7 cellular contexts compared by ENCODE assay signal in genomic region chr11:100719362-100719761, GRCh38. TPM values are rescaled to one million over a fixed set of nuclear protein-coding genes. Genes with fewer than 3 reads are reported as not detected.
DNase-seq lines count a peak whose midpoint lies in the region; ATAC-seq and TF ChIP-seq lines count a peak whose summit lies in the region.

No MANE protein-coding gene starts in this region.

- peaks cover 9 to 31% (median 12%) of the 10 kb centered on the region in 4 donors for H3K4me1 ChIP-seq in transverse colon

- DNase-seq in M059J (ENCODE audit: low read depth) (peak; percentile 83), astrocyte of the spinal cord (ENCODE audit: low read depth, low spot score) (peak; percentile 74), iris pigment epithelial cell (ENCODE audit: low read depth) (peak; percentile 59), transverse colon (no peak), lower leg skin (ENCODE audit: low spot score in 2 of 2) (no peak), HuH-7.5 (ENCODE audit: low spot score) (no peak)

- no peaks in the 10 kb centered on the region for H3K9me3 ChIP-seq in transverse colon

- no peaks in the 10 kb centered on the region for H3K27me3 ChIP-seq in transverse colon

- in situ Hi-C loops in astrocyte of the spinal cord (cut with HindIII; ENCODE audit: low sequenced_read_pairs) = no loop called here
- in situ Hi-C loops in transverse colon (cut with MboI; ENCODE audit: low pct_ligation_motif_present in 1 of 4, low pct_unique_long_range_greater_than_20kb in 1 of 4, low sequenced_read_pairs in 3 of 4) = no loop called here

- intact Hi-C loops in transverse colon (cut with DNase I; ENCODE audit: low total_unique reads) = no loop called here
- intact Hi-C loops in lower leg skin (cut with DNase I; ENCODE audit: low total_unique reads) = no loop called here

- 14 to 22% methylated on average over 1 to 2 of the region's 2 CpGs for WGBS in transverse colon (ENCODE audit: low coverage in 1 of 2), 2 donors
- WGBS in lower leg skin, 2 donors = 9 to 14% methylated on average over 2 of the region's 2 CpGs

- no peak for TF ChIP-seq EP300 in transverse colon (IDR thresholded peaks at IDR 0.05; ENCODE audit: low read depth)

- no peak for ATAC-seq in HG02884 (IDR thresholded peaks at IDR 0.05; ENCODE audit: unreplicated experiment)

- no peak for TF ChIP-seq CTCF in astrocyte of the spinal cord (IDR thresholded peaks at IDR 0.05; ENCODE audit: low read depth, low read length)
- no peak for TF ChIP-seq CTCF in transverse colon (IDR thresholded peaks at IDR 0.05)
- no peak for TF ChIP-seq CTCF in lower leg skin (IDR thresholded peaks at IDR 0.05)

- H3K36me3 ChIP-seq in transverse colon = no peaks in the 10 kb centered on the region

- TF ChIP-seq POLR2A in transverse colon (IDR thresholded peaks at IDR 0.05) = no peak
- TF ChIP-seq POLR2A in lower leg skin (IDR thresholded peaks at IDR 0.05) = no peak

- H3K4me3 ChIP-seq in astrocyte of the spinal cord (ENCODE audit: low read depth, low read length) = no peak overlapping the region
- no peak overlapping the region for H3K4me3 ChIP-seq in transverse colon
- no peak overlapping the region for H3K4me3 ChIP-seq in lower leg skin (ENCODE audit: low read depth, poor library complexity, severe bottlenecking)

- H3K27ac ChIP-seq in transverse colon = peak overlapping the region; percentile 11 to 63 (median 50)

RNA-seq across cellular contexts. Expression of gene ARHGAP42, which starts 32.3 kb away (rescaled TPM):
- 5.9 and 7.0 TPM in 2 replicates for total RNA-seq in M059J (2014; rRNA removed; shearing (Covaris generic))
- total RNA-seq in transverse colon = 10 to 100 TPM; 33.3 to 62.5 (median 40.9) TPM
- 10 to 100 TPM in 3 of 4 donors, 1 to 10 TPM in 1; 7.6 to 22.2 (median 14.6) TPM for total RNA-seq in lower leg skin

Comparison
In these comparisons a context has a peak if more than half of its experiments do, and no peak if none do; other contexts are left out.
1. DNase-seq: peak in M059J (single experiment), astrocyte of the spinal cord (single experiment) and iris pigment epithelial cell (single experiment); none in transverse colon (single experiment), lower leg skin (0 of 2) and HuH-7.5 (single experiment).